In genomic region chr3:4302747-4303146, GRCh38 we compare ENCODE assay signal across 8 cellular contexts. TPM values are rescaled to one million over a fixed set of nuclear protein-coding genes. Genes with fewer than 3 reads are reported as not detected.
DNase-seq lines count a peak whose midpoint lies in the region; ATAC-seq and TF ChIP-seq lines count a peak whose summit lies in the region.

No MANE protein-coding gene starts in this region.

- ATAC-seq in activated CD8-positive, alpha-beta memory T cell treated with anti-CD3 and anti-CD28 coated beads, Interleukin-2, amount 10 ng/mL, durations not matched to agents 7 days and 5 days = no peak
- no peak for ATAC-seq in GM19324 (IDR thresholded peaks at IDR 0.05; ENCODE audit: low FRiP score, unreplicated experiment)

- WGBS in iPS DF 6.9 (ENCODE audit: insufficient coverage, insufficient read length) = no CpG with 5 or more reads among the region's 11 CpGs
- WGBS in stomach, 5 donors = 35 to 75% (median 66%) methylated on average over 11 of the region's 11 CpGs

- H3K36me3 Mint-ChIP-seq in T-helper 2 cell treated with Interferon-gamma antibody and Interleukin-4, amounts not matched to agents 5 μg/mL and 100 μg/mL, for 36 hours (ENCODE audit: low read depth) = peaks cover 6% of the 10 kb centered on the region
- H3K36me3 Mint-ChIP-seq in activated CD8-positive, alpha-beta memory T cell treated with anti-CD3 and anti-CD28 coated beads, Interleukin-2, amount 10 ng/mL, durations not matched to agents 7 days and 5 days = peaks cover 13% of the 10 kb centered on the region

- H3K27me3 ChIP-seq in iPS DF 6.9 (ENCODE audit: control insufficient read depth, insufficient read depth, low read length) (no peaks in the 10 kb centered on the region), stomach (no peaks in the 10 kb centered on the region)

- H3K27me3 Mint-ChIP-seq in T-helper 2 cell treated with Interferon-gamma antibody and Interleukin-4, amounts not matched to agents 5 μg/mL and 100 μg/mL, for 36 hours (ENCODE audit: low read depth) = peaks cover 2% of the 10 kb centered on the region
- H3K27me3 Mint-ChIP-seq in activated CD8-positive, alpha-beta memory T cell treated with anti-CD3 and anti-CD28 coated beads, Interleukin-2, amount 10 ng/mL, durations not matched to agents 7 days and 5 days = no peaks in the 10 kb centered on the region

- H3K27ac ChIP-seq in iPS DF 6.9 (ENCODE audit: low read length) = no peak overlapping the region
- peak overlapping the region; percentile 91 to 98 (median 95) for H3K27ac ChIP-seq in stomach

- H3K36me3 ChIP-seq in iPS DF 6.9 (ENCODE audit: control insufficient read depth, insufficient read depth, low read length) (no peaks in the 10 kb centered on the region), stomach (peaks cover 0 to 4% (median 1%) of the 10 kb centered on the region in 4 donors)

- no peak for TF ChIP-seq POLR2A in stomach (IDR thresholded peaks at IDR 0.05)

- TF ChIP-seq EP300 in stomach (IDR thresholded peaks at IDR 0.05) = no peak

- peaks cover 6% of the 10 kb centered on the region for H3K9me3 Mint-ChIP-seq in T-helper 2 cell treated with Interferon-gamma antibody and Interleukin-4, amounts not matched to agents 5 μg/mL and 100 μg/mL, for 36 hours
- no peaks in the 10 kb centered on the region for H3K9me3 Mint-ChIP-seq in activated CD8-positive, alpha-beta memory T cell treated with anti-CD3 and anti-CD28 coated beads, Interleukin-2, amount 10 ng/mL, durations not matched to agents 7 days and 5 days (ENCODE audit: low read depth)

- TF ChIP-seq CTCF in stomach (IDR thresholded peaks at IDR 0.05) = no peak

- DNase-seq in T-helper 2 cell treated with Interferon-gamma antibody and Interleukin-4, amounts not matched to agents 5 μg/mL and 100 μg/mL, for 36 hours (ENCODE audit: low spot score) = no peak
- DNase-seq in T-helper 2 cell (no peak), iPS DF 6.9 (ENCODE audit: low read depth, low spot score) (no peak), stomach (no peak), RPMI8226 (no peak), CD1c-positive myeloid dendritic cell (ENCODE audit: extremely low spot score) (no peak)
- DNase-seq in activated CD8-positive, alpha-beta memory T cell treated with anti-CD3 and anti-CD28 coated beads, Interleukin-2, amount 10 ng/mL, durations not matched to agents 7 days and 5 days = no peak

- peaks cover 20% of the 10 kb centered on the region for H3K4me1 Mint-ChIP-seq in T-helper 2 cell treated with Interferon-gamma antibody and Interleukin-4, amounts not matched to agents 5 μg/mL and 100 μg/mL, for 36 hours (ENCODE audit: low read depth)
- peaks cover 23% of the 10 kb centered on the region for H3K4me1 Mint-ChIP-seq in activated CD8-positive, alpha-beta memory T cell treated with anti-CD3 and anti-CD28 coated beads, Interleukin-2, amount 10 ng/mL, durations not matched to agents 7 days and 5 days

- peak overlapping the region; percentile 96 for H3K27ac Mint-ChIP-seq in T-helper 2 cell treated with Interferon-gamma antibody and Interleukin-4, amounts not matched to agents 5 μg/mL and 100 μg/mL, for 36 hours
- peak overlapping the region; percentile 93 for H3K27ac Mint-ChIP-seq in activated CD8-positive, alpha-beta memory T cell treated with anti-CD3 and anti-CD28 coated beads, Interleukin-2, amount 10 ng/mL, durations not matched to agents 7 days and 5 days

- H3K4me1 ChIP-seq in iPS DF 6.9 (ENCODE audit: control insufficient read depth, insufficient read depth, low read length) (no peaks in the 10 kb centered on the region), stomach (peaks cover 13 to 39% (median 25%) of the 10 kb centered on the region in 4 donors)

- H3K4me3 Mint-ChIP-seq in T-helper 2 cell treated with Interferon-gamma antibody and Interleukin-4, amounts not matched to agents 5 μg/mL and 100 μg/mL, for 36 hours = peak overlapping the region; percentile 95
- peak overlapping the region; percentile 81 for H3K4me3 Mint-ChIP-seq in activated CD8-positive, alpha-beta memory T cell treated with anti-CD3 and anti-CD28 coated beads, Interleukin-2, amount 10 ng/mL, durations not matched to agents 7 days and 5 days

- H3K9me3 ChIP-seq in iPS DF 6.9 (ENCODE audit: control insufficient read depth, insufficient read depth, low read length) (no peaks in the 10 kb centered on the region), stomach (no peaks in the 10 kb centered on the region)

- intact Hi-C loops in stomach (cut with DNase I; ENCODE audit: low total_unique reads) = no loop called here

- H3K4me3 ChIP-seq in iPS DF 6.9 (ENCODE audit: low read length) (peak overlapping the region; percentile 91; the same call in 1 of the 2 replicates), stomach (peak overlapping the region; percentile 56 to 81 (median 76))

- CTCF ChIA-PET in activated CD8-positive, alpha-beta memory T cell treated with anti-CD3 and anti-CD28 coated beads, Interleukin-2, amount 10 ng/mL, durations not matched to agents 7 days and 5 days (lab: Charles Lee) = interaction anchor here (1.4 kb wide), 1 partner anchor 48 kb away, joined by 4 read pairs; no protein-coding TSS in a partner anchor

RNA-seq across cellular contexts. Expression of gene SETMAR, which starts 0.4 kb away (rescaled TPM):
- total RNA-seq in activated CD8-positive, alpha-beta memory T cell treated with anti-CD3 and anti-CD28 coated beads, Interleukin-2, amount 10 ng/mL, durations not matched to agents 7 days and 5 days = 10 to 100 TPM; 10.0 to 12.6 TPM
- total RNA-seq in stomach = 10 to 100 TPM in 3 of 5 donors, 1 to 10 TPM in 2; 3.1 to 28.0 (median 10.5) TPM
- 10 to 100 TPM; 11.5 to 15.7 (median 14.9) TPM for polyA plus RNA-seq in stomach
